ENCODE assay signal across 8 cellular contexts in the genomic region with DNA sequence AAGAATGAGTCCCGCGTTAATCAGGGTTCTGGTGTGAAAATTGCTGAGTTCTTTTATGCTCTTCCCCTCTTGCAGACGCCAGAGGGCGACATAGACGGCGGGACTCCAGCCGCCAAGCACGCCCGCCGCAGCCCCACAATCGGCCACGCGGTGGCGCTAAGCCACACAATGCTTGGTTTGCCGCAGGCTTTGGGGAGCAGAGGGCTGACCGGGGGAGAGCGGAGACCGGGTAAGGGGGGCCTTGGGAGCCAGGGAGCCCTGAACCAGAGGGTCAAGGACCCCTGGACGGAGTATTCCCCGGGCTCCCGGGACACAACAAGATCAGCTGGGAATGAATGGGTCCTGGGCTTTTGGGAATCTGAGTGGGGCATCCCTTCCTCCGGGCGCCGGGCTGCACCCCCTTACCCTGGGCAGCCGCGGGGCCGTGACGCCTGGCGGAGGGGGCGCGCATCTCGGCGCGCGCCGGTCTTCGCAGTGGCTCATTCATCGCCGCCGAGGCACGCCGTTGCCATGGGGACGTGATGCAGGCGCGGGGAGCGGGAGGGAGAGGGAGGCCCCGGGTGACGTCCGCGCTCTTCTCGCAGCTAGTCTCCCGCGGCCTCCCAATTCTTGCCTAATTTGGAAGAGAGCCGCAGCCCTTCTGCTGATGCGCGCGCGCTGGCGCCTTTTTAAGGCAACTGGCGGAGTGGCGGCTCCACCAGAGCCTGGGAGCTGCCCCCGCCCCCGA. TPM values are rescaled to one million over a fixed set of nuclear protein-coding genes. Genes with fewer than 3 reads are reported as not detected.
DNase-seq lines count a peak whose midpoint lies in the region; ATAC-seq, FAIRE-seq and TF ChIP-seq lines count a peak whose summit lies in the region.

No MANE protein-coding gene starts in this region.

- POLR2A ChIA-PET in HepG2 (lab: Yijun Ruan, JAX): no interaction called here

- H3K79me2 ChIP-seq in HepG2 (ENCODE audit: insufficient read depth, low read length): no peaks in the 10 kb centered on the region

- peak overlapping the region in 1 of 3 experiments; percentile 37; a peak in 1 of 6 replicates for H3K4me3 ChIP-seq in HepG2 (replicated peaks in 1 of 3; ENCODE audit: insufficient read depth in 1 of 3, low read depth in 2 of 3, low read length in 3 of 3)

- H4K20me1 ChIP-seq in HepG2 (ENCODE audit: insufficient read depth, low read length): peaks cover 7% of the 10 kb centered on the region; the same call in 1 of the 2 replicates

- in situ Hi-C loops in HepG2 (cut with HindIII; ENCODE audit: extremely low pct_ligation_motif_present, low pct_unique_long_range_greater_than_20kb): loop anchor here (10.0 to 25.0 kb wide), 2 partner anchors 286 to 429 kb away; partner anchors contain the start of gene RCE1

- TF ChIP-seq RAD21 in HepG2 (CRISPR knock-in tag; IDR thresholded peaks at IDR 0.05): peak; percentile 98

- intact Hi-C loops in HepG2 (cut with micrococcal nuclease; ENCODE audit: unreplicated experiment): loop anchor here (1.0 to 5.0 kb wide), 3 partner anchors 22 to 424 kb away; no protein-coding TSS in a partner anchor

- peak; percentile 99 for TF ChIP-seq CTCF in HepG2 (CRISPR knock-in tag; IDR thresholded peaks at IDR 0.05)

- DNase-seq in NCI-H748 (lab: John Stamatoyannopoulos, UW; ENCODE audit: unreplicated experiment) (peak; percentile 98), dermis blood vessel endothelial cell (peak; percentile 91), HepG2 (ENCODE audit: low spot score) (peak; percentile 68)
- peak; percentile 96 for DNase-seq in activated CD4-positive, alpha-beta T cell treated with anti-CD3 and anti-CD28 coated beads, Interleukin-2, amount 50 U/mL, for 1 hour
- DNase-seq in stimulated activated CD4-positive, alpha-beta T cell treated with anti-CD3 and anti-CD28 coated beads, Interleukin-2, amount 100 ng/mL, for 48 hours: peak; percentile 99 to 100

- H3K27ac ChIP-seq in HepG2 (ENCODE audit: extremely low read length, insufficient read depth, low read length): no peak overlapping the region

- peak; percentile 71 for ATAC-seq in HG03521 (IDR thresholded peaks at IDR 0.05; ENCODE audit: unreplicated experiment)
- ATAC-seq in HepG2: peak; percentile 76
- ATAC-seq in HG03457 (IDR thresholded peaks at IDR 0.05; ENCODE audit: unreplicated experiment): no peak

- H3K4me2 ChIP-seq in HepG2 (ENCODE audit: low read depth, low read length): peak overlapping the region; percentile 49

- no peaks in the 10 kb centered on the region for H3K36me3 ChIP-seq in HepG2 (replicated peaks in 1 of 2; ENCODE audit: control insufficient read depth in 1 of 2, insufficient read depth in 2 of 2, low read length in 2 of 2)

- 1% methylated on average over 9 of the region's 63 CpGs for WGBS in HepG2 (ENCODE audit: low lambda C conversion rate)

- no peak overlapping the region for H3K9ac ChIP-seq in HepG2 (ENCODE audit: insufficient read depth, low read depth, low read length)

- TF ChIP-seq POLR2A in HepG2 (IDR thresholded peaks at IDR 0.05; ENCODE audit: insufficient read depth in 1 of 2, low read depth in 2 of 2, low read length in 2 of 2): no peak

- no peaks in the 10 kb centered on the region for H3K9me3 ChIP-seq in HepG2 (ENCODE audit: low read length)

- TF ChIP-seq EP300 in HepG2 (IDR thresholded peaks at IDR 0.05; ENCODE audit: low read depth in 2 of 2, low read length in 2 of 2) (no peak), HepG2 (CRISPR knock-in tag; IDR thresholded peaks at IDR 0.05; ENCODE audit: borderline replicate concordance) (no peak)

- CTCF ChIA-PET in HepG2 (lab: Yijun Ruan, JAX; ENCODE audit: low intra/inter-chr PET ratio, low total read pairs): interaction anchor here (0.7 to 3.4 kb wide), 13 partner anchors 13 to 426 kb away, joined by 3 to 54 read pairs (median 6); partner anchors contain the start of genes DPP3, MRPL11 and RBM4B

- peaks cover 5 to 83% of the 10 kb centered on the region in 2 experiments for H3K27me3 ChIP-seq in HepG2 (ENCODE audit: control insufficient read depth in 1 of 2, insufficient read depth in 2 of 2, low read length in 2 of 2)

- FAIRE-seq in G401.6 (lab: Jason Lieb, UNC) (peak; percentile 51), HepG2 (lab: Jason Lieb, UNC) (peak; percentile 66)

- H2AFZ ChIP-seq in HepG2 (ENCODE audit: low read length): no peak overlapping the region

- no TSS peak for BruUV-seq in HepG2 (replicated peaks; lab: Mats Ljungman, UMichigan)

- 0 out of 2 replicates have a peak, but pooled peaks cover 5% of the 10 kb centered on the region for H3K4me1 ChIP-seq in HepG2 (ENCODE audit: insufficient read depth, low read length)

RNA-seq across cellular contexts. Expression of gene NPAS4, which starts 12.2 kb away (rescaled TPM):
- total RNA-seq in dermis blood vessel endothelial cell (not detected in 2 replicates), HepG2 (2016; rRNA removed; fragmentation: Illumina TruSeq; extraction: Trizol) (not detected in 2 replicates)
- not detected in 2 replicates for total RNA-seq in HepG2 (2016; cell fraction: cytosol; rRNA removed; fragmentation: Illumina TruSeq; extraction: Trizol; ENCODE audit: low read depth)
- not detected in 2 replicates for total RNA-seq in HepG2 (2016; cell fraction: insoluble cytoplasmic fraction; rRNA removed; fragmentation: Illumina TruSeq; extraction: Trizol)
- not detected in 2 replicates for total RNA-seq in HepG2 (2016; cell fraction: membrane; rRNA removed; fragmentation: Illumina TruSeq; extraction: Trizol)
- not detected in 2 replicates for total RNA-seq in HepG2 (2016; cell fraction: nucleus; rRNA removed; fragmentation: Illumina TruSeq; extraction: Trizol)
- not detected in 2 replicates for polyA plus RNA-seq in HepG2 (2011; rRNA removed)
- polyA plus RNA-seq in HepG2 (2011; cell fraction: cytosol; rRNA removed): not detected in 2 replicates
- polyA plus RNA-seq in HepG2 (2011; cell fraction: nucleus; rRNA removed): not detected in 2 replicates
- polyA plus RNA-seq in HepG2 (2012): not detected in 2 replicates
- not detected in 2 replicates for polyA plus RNA-seq in HepG2 (2016; cell fraction: cytosol; fragmentation: Illumina TruSeq; extraction: Trizol; ENCODE audit: low read depth)
- not detected in 2 replicates for polyA plus RNA-seq in HepG2 (2016; cell fraction: insoluble cytoplasmic fraction; fragmentation: Illumina TruSeq; extraction: Trizol; ENCODE audit: low read depth)
- polyA plus RNA-seq in HepG2 (2016; cell fraction: membrane; fragmentation: Illumina TruSeq; extraction: Trizol; ENCODE audit: low read depth): not detected in 2 replicates
- polyA plus RNA-seq in HepG2 (2016; cell fraction: nucleus; fragmentation: Illumina TruSeq; extraction: Trizol; ENCODE audit: insufficient read depth, low read depth): not detected in 2 replicates
- 0.51 TPM in 1 of 2 replicates, not detected in the other for polyA minus RNA-seq in HepG2 (2011; rRNA and poly(A)+ RNA removed; ENCODE audit: low replicate concordance)
- not detected in 2 replicates for polyA minus RNA-seq in HepG2 (2011; cell fraction: cytosol; rRNA and poly(A)+ RNA removed)
- not detected in 2 replicates for polyA minus RNA-seq in HepG2 (2011; cell fraction: nucleus; rRNA and poly(A)+ RNA removed)

RNA-seq across cellular contexts. Expression of gene MRPL11, which starts 30.0 kb away (rescaled TPM):
- total RNA-seq in dermis blood vessel endothelial cell: 40.7 and 61.1 TPM in 2 replicates
- 176 and 220 TPM in 2 replicates for total RNA-seq in HepG2 (2016; rRNA removed; fragmentation: Illumina TruSeq; extraction: Trizol)
- 133 and 141 TPM in 2 replicates for total RNA-seq in HepG2 (2016; cell fraction: cytosol; rRNA removed; fragmentation: Illumina TruSeq; extraction: Trizol; ENCODE audit: low read depth)
- 177 and 218 TPM in 2 replicates for total RNA-seq in HepG2 (2016; cell fraction: insoluble cytoplasmic fraction; rRNA removed; fragmentation: Illumina TruSeq; extraction: Trizol)
- total RNA-seq in HepG2 (2016; cell fraction: membrane; rRNA removed; fragmentation: Illumina TruSeq; extraction: Trizol): 207 and 224 TPM in 2 replicates
- 59.8 and 61.7 TPM in 2 replicates for total RNA-seq in HepG2 (2016; cell fraction: nucleus; rRNA removed; fragmentation: Illumina TruSeq; extraction: Trizol)
- 59.1 and 72.9 TPM in 2 replicates for polyA plus RNA-seq in HepG2 (2011; rRNA removed)
- polyA plus RNA-seq in HepG2 (2011; cell fraction: cytosol; rRNA removed): 47.3 and 64.8 TPM in 2 replicates
- 29.2 and 31.9 TPM in 2 replicates for polyA plus RNA-seq in HepG2 (2011; cell fraction: nucleus; rRNA removed)
- polyA plus RNA-seq in HepG2 (2012): 61.7 and 65.2 TPM in 2 replicates
- 196 and 219 TPM in 2 replicates for polyA plus RNA-seq in HepG2 (2016; cell fraction: cytosol; fragmentation: Illumina TruSeq; extraction: Trizol; ENCODE audit: low read depth)
- polyA plus RNA-seq in HepG2 (2016; cell fraction: insoluble cytoplasmic fraction; fragmentation: Illumina TruSeq; extraction: Trizol; ENCODE audit: low read depth): 200 and 221 TPM in 2 replicates
- 191 and 200 TPM in 2 replicates for polyA plus RNA-seq in HepG2 (2016; cell fraction: membrane; fragmentation: Illumina TruSeq; extraction: Trizol; ENCODE audit: low read depth)
- 108 and 120 TPM in 2 replicates for polyA plus RNA-seq in HepG2 (2016; cell fraction: nucleus; fragmentation: Illumina TruSeq; extraction: Trizol; ENCODE audit: insufficient read depth, low read depth)
- polyA minus RNA-seq in HepG2 (2011; rRNA and poly(A)+ RNA removed; ENCODE audit: low replicate concordance): 32.6 and 71.9 TPM in 2 replicates
- polyA minus RNA-seq in HepG2 (2011; cell fraction: cytosol; rRNA and poly(A)+ RNA removed): 12.0 and 13.8 TPM in 2 replicates
- 4.4 and 5.2 TPM in 2 replicates for polyA minus RNA-seq in HepG2 (2011; cell fraction: nucleus; rRNA and poly(A)+ RNA removed)

RNA-seq across cellular contexts. Expression of gene SLC29A2, which starts 37.1 kb away (rescaled TPM):
- total RNA-seq in dermis blood vessel endothelial cell (1.2 and 2.3 TPM in 2 replicates), HepG2 (2016; rRNA removed; fragmentation: Illumina TruSeq; extraction: Trizol) (0.49 and 0.66 TPM in 2 replicates)
- 0.09 and 0.30 TPM in 2 replicates for total RNA-seq in HepG2 (2016; cell fraction: cytosol; rRNA removed; fragmentation: Illumina TruSeq; extraction: Trizol; ENCODE audit: low read depth)
- total RNA-seq in HepG2 (2016; cell fraction: insoluble cytoplasmic fraction; rRNA removed; fragmentation: Illumina TruSeq; extraction: Trizol): 0.18 and 0.71 TPM in 2 replicates
- total RNA-seq in HepG2 (2016; cell fraction: membrane; rRNA removed; fragmentation: Illumina TruSeq; extraction: Trizol): 0.31 and 0.41 TPM in 2 replicates
- total RNA-seq in HepG2 (2016; cell fraction: nucleus; rRNA removed; fragmentation: Illumina TruSeq; extraction: Trizol): 0.63 and 0.81 TPM in 2 replicates
- 0.56 and 0.63 TPM in 2 replicates for polyA plus RNA-seq in HepG2 (2011; rRNA removed)
- 0.25 and 0.27 TPM in 2 replicates for polyA plus RNA-seq in HepG2 (2011; cell fraction: cytosol; rRNA removed)
- 5.0 and 6.0 TPM in 2 replicates for polyA plus RNA-seq in HepG2 (2011; cell fraction: nucleus; rRNA removed)
- 0.80 and 1.1 TPM in 2 replicates for polyA plus RNA-seq in HepG2 (2012)
- polyA plus RNA-seq in HepG2 (2016; cell fraction: cytosol; fragmentation: Illumina TruSeq; extraction: Trizol; ENCODE audit: low read depth): 0.14 and 0.24 TPM in 2 replicates
- 0.30 and 0.32 TPM in 2 replicates for polyA plus RNA-seq in HepG2 (2016; cell fraction: insoluble cytoplasmic fraction; fragmentation: Illumina TruSeq; extraction: Trizol; ENCODE audit: low read depth)
- polyA plus RNA-seq in HepG2 (2016; cell fraction: membrane; fragmentation: Illumina TruSeq; extraction: Trizol; ENCODE audit: low read depth): 0.43 and 0.56 TPM in 2 replicates
- 2.4 TPM in 2 replicates for polyA plus RNA-seq in HepG2 (2016; cell fraction: nucleus; fragmentation: Illumina TruSeq; extraction: Trizol; ENCODE audit: insufficient read depth, low read depth)
- 0.28 and 27.8 TPM in 2 replicates for polyA minus RNA-seq in HepG2 (2011; rRNA and poly(A)+ RNA removed; ENCODE audit: low replicate concordance)
- 0.49 and 0.88 TPM in 2 replicates for polyA minus RNA-seq in HepG2 (2011; cell fraction: cytosol; rRNA and poly(A)+ RNA removed)
- polyA minus RNA-seq in HepG2 (2011; cell fraction: nucleus; rRNA and poly(A)+ RNA removed): 0.25 and 0.64 TPM in 2 replicates

RNA-seq across cellular contexts. Expression of gene PELI3, which starts 58.1 kb away (rescaled TPM):
- total RNA-seq in dermis blood vessel endothelial cell (3.7 and 4.9 TPM in 2 replicates), HepG2 (2016; rRNA removed; fragmentation: Illumina TruSeq; extraction: Trizol) (2.5 and 4.0 TPM in 2 replicates)
- total RNA-seq in HepG2 (2016; cell fraction: cytosol; rRNA removed; fragmentation: Illumina TruSeq; extraction: Trizol; ENCODE audit: low read depth): 2.7 and 2.8 TPM in 2 replicates
- 3.3 and 4.6 TPM in 2 replicates for total RNA-seq in HepG2 (2016; cell fraction: insoluble cytoplasmic fraction; rRNA removed; fragmentation: Illumina TruSeq; extraction: Trizol)
- total RNA-seq in HepG2 (2016; cell fraction: membrane; rRNA removed; fragmentation: Illumina TruSeq; extraction: Trizol): 4.9 and 6.2 TPM in 2 replicates
- 2.9 and 3.8 TPM in 2 replicates for total RNA-seq in HepG2 (2016; cell fraction: nucleus; rRNA removed; fragmentation: Illumina TruSeq; extraction: Trizol)
- 2.0 and 3.1 TPM in 2 replicates for polyA plus RNA-seq in HepG2 (2011; rRNA removed)
- polyA plus RNA-seq in HepG2 (2011; cell fraction: cytosol; rRNA removed): 2.1 and 2.8 TPM in 2 replicates
- polyA plus RNA-seq in HepG2 (2011; cell fraction: nucleus; rRNA removed): 6.4 and 6.9 TPM in 2 replicates
- polyA plus RNA-seq in HepG2 (2012): 2.3 and 2.5 TPM in 2 replicates
- 2.3 and 2.8 TPM in 2 replicates for polyA plus RNA-seq in HepG2 (2016; cell fraction: cytosol; fragmentation: Illumina TruSeq; extraction: Trizol; ENCODE audit: low read depth)
- polyA plus RNA-seq in HepG2 (2016; cell fraction: insoluble cytoplasmic fraction; fragmentation: Illumina TruSeq; extraction: Trizol; ENCODE audit: low read depth): 2.7 and 3.9 TPM in 2 replicates
- polyA plus RNA-seq in HepG2 (2016; cell fraction: membrane; fragmentation: Illumina TruSeq; extraction: Trizol; ENCODE audit: low read depth): 4.7 and 4.9 TPM in 2 replicates
- polyA plus RNA-seq in HepG2 (2016; cell fraction: nucleus; fragmentation: Illumina TruSeq; extraction: Trizol; ENCODE audit: insufficient read depth, low read depth): 3.0 and 4.4 TPM in 2 replicates
- 7.5 and 11.8 TPM in 2 replicates for polyA minus RNA-seq in HepG2 (2011; rRNA and poly(A)+ RNA removed; ENCODE audit: low replicate concordance)
- polyA minus RNA-seq in HepG2 (2011; cell fraction: cytosol; rRNA and poly(A)+ RNA removed): 1.6 and 2.0 TPM in 2 replicates
- polyA minus RNA-seq in HepG2 (2011; cell fraction: nucleus; rRNA and poly(A)+ RNA removed): 6.6 and 8.0 TPM in 2 replicates
